11 cellular contexts compared by ENCODE assay signal in genomic region chr5:111697881-111698757, GRCh38. TPM values are rescaled to one million over a fixed set of nuclear protein-coding genes. Genes with fewer than 3 reads are reported as not detected.
DNase-seq lines count a peak whose midpoint lies in the region; ATAC-seq and TF ChIP-seq lines count a peak whose summit lies in the region.
"Had no signal": no experiment of that assay in that cellular context is flagged by ENCODE, and none has a peak within 500 bp of the region (broad histone marks: within the 10 kb centered on the region; RNA-seq: fewer than 3 reads in every experiment).

No MANE protein-coding gene starts in this region.

- H3K27ac Mint-ChIP-seq in WTC11 = no peak overlapping the region; the same call in 1 of the 2 replicates
- no peak overlapping the region for H3K27ac Mint-ChIP-seq in activated naive CD8-positive, alpha-beta T cell treated with anti-CD3 and anti-CD28 coated beads, Interleukin-2, amount 50 U/mL, for 24 hours

- H3K27me3 ChIP-seq in cardiac muscle cell (no peaks in the 10 kb centered on the region), upper lobe of right lung (no peaks in the 10 kb centered on the region), thyroid gland (no peaks in the 10 kb centered on the region)
- H3K27me3 ChIP-seq: colonic mucosa had no signal

- peaks cover 27% of the 10 kb centered on the region for H3K4me1 Mint-ChIP-seq in WTC11
- no peaks in the 10 kb centered on the region for H3K4me1 Mint-ChIP-seq in activated naive CD8-positive, alpha-beta T cell treated with anti-CD3 and anti-CD28 coated beads, Interleukin-2, amount 50 U/mL, for 24 hours

- POLR2A ChIA-PET in WTC11 (lab: Charles Lee) = no interaction called here

- peak; percentile 21 to 50 for DNase-seq in cardiac muscle cell (ENCODE audit: low read depth in 1 of 2, low spot score in 1 of 2)
- no peak for DNase-seq in Right ventricle myocardium superior
- DNase-seq in WTC11 (ENCODE audit: low spot score) = peak; percentile 48
- peak; percentile 20 for DNase-seq in iPS-NIHi11 (ENCODE audit: low spot score)
- DNase-seq in upper lobe of right lung = no peak
- DNase-seq in activated naive CD8-positive, alpha-beta T cell treated with anti-CD3 and anti-CD28 coated beads, Interleukin-2, amount 50 U/mL, for 24 hours = no peak
- DNase-seq in thyroid gland = no peak
- DNase-seq: colonic mucosa had no signal

- peaks cover 14% of the 10 kb centered on the region for H3K4me1 ChIP-seq in cardiac muscle cell (ENCODE audit: low read depth)
- H3K4me1 ChIP-seq in upper lobe of right lung = peaks cover 11% of the 10 kb centered on the region
- H3K4me1 ChIP-seq in thyroid gland = peaks cover 0 to 7% of the 10 kb centered on the region in 2 donors
- H3K4me1 ChIP-seq: prostate gland had no signal

- TF ChIP-seq POLR2A in thyroid gland (IDR thresholded peaks at IDR 0.05) = no peak

- H3K9me3 ChIP-seq in cardiac muscle cell (ENCODE audit: low read depth) (no peaks in the 10 kb centered on the region), upper lobe of right lung (no peaks in the 10 kb centered on the region), thyroid gland (no peaks in the 10 kb centered on the region)
- H3K9me3 ChIP-seq: colonic mucosa, prostate gland had no signal

- intact Hi-C loops in Right ventricle myocardium superior (cut with DNase I) = no loop called here
- intact Hi-C loops in upper lobe of right lung (cut with DNase I) = no loop called here
- intact Hi-C loops in thyroid gland (cut with DNase I) = no loop called here

- ATAC-seq in Right ventricle myocardium superior (ENCODE audit: poor library complexity) (no peak), WTC11 (peak; percentile 90), upper lobe of right lung (peak; percentile 53), GM18909 (IDR thresholded peaks at IDR 0.05; ENCODE audit: poor library complexity, unreplicated experiment) (no peak)
- ATAC-seq in activated naive CD8-positive, alpha-beta T cell treated with anti-CD3 and anti-CD28 coated beads, Interleukin-2, amount 50 U/mL, for 24 hours = no peak

- H3K27ac ChIP-seq in cardiac muscle cell (no peak overlapping the region), upper lobe of right lung (no peak overlapping the region), thyroid gland (no peak overlapping the region)
- H3K27ac ChIP-seq: colonic mucosa, prostate gland had no signal

- no peaks in the 10 kb centered on the region for H3K36me3 ChIP-seq in cardiac muscle cell
- H3K36me3 ChIP-seq in upper lobe of right lung = no peaks in the 10 kb centered on the region
- H3K36me3 ChIP-seq in thyroid gland = no peaks in the 10 kb centered on the region
- H3K36me3 ChIP-seq: colonic mucosa, prostate gland had no signal

- 59 to 66% methylated on average over 6 of the region's 6 CpGs for WGBS in thyroid gland, 2 donors

- no peak overlapping the region for H3K4me3 Mint-ChIP-seq in WTC11
- no peak overlapping the region for H3K4me3 Mint-ChIP-seq in activated naive CD8-positive, alpha-beta T cell treated with anti-CD3 and anti-CD28 coated beads, Interleukin-2, amount 50 U/mL, for 24 hours
- H3K4me3 Mint-ChIP-seq: CD14-positive monocyte had no signal

- no peaks in the 10 kb centered on the region for H3K27me3 Mint-ChIP-seq in WTC11 (ENCODE audit: low read depth)
- no peaks in the 10 kb centered on the region for H3K27me3 Mint-ChIP-seq in activated naive CD8-positive, alpha-beta T cell treated with anti-CD3 and anti-CD28 coated beads, Interleukin-2, amount 50 U/mL, for 24 hours

- H3K4me3 ChIP-seq in cardiac muscle cell (no peak overlapping the region), upper lobe of right lung (no peak overlapping the region), thyroid gland (replicated peaks in 1 of 3) (no peak overlapping the region)
- H3K4me3 ChIP-seq: colonic mucosa, prostate gland had no signal

- peak; percentile 25 for TF ChIP-seq CTCF in cardiac muscle cell (IDR thresholded peaks at IDR 0.05; ENCODE audit: low read depth, low read length)
- no peak for TF ChIP-seq CTCF in WTC11 (IDR thresholded peaks at IDR 0.05)
- TF ChIP-seq CTCF in upper lobe of right lung (IDR thresholded peaks at IDR 0.05) = no peak
- no peak for TF ChIP-seq CTCF in thyroid gland (IDR thresholded peaks at IDR 0.05)

- H3K36me3 Mint-ChIP-seq in WTC11 = no peaks in the 10 kb centered on the region
- H3K36me3 Mint-ChIP-seq in activated naive CD8-positive, alpha-beta T cell treated with anti-CD3 and anti-CD28 coated beads, Interleukin-2, amount 50 U/mL, for 24 hours (ENCODE audit: low read depth) = no peaks in the 10 kb centered on the region
- H3K36me3 Mint-ChIP-seq: CD14-positive monocyte had no signal

- CTCF ChIA-PET in WTC11 (lab: Charles Lee) = no interaction called here

- H3K9me3 Mint-ChIP-seq in WTC11 = no peaks in the 10 kb centered on the region
- no peaks in the 10 kb centered on the region for H3K9me3 Mint-ChIP-seq in activated naive CD8-positive, alpha-beta T cell treated with anti-CD3 and anti-CD28 coated beads, Interleukin-2, amount 50 U/mL, for 24 hours

TF ChIP-seq in WTC11, 78 proteins besides CTCF, POLR2A, EP300 and RAD21:
- TF ChIP-seq TCF7 (CRISPR knock-in tag; IDR thresholded peaks at IDR 0.05; ENCODE audit: low read depth) (no peak), TP53 (CRISPR knock-in tag; IDR thresholded peaks at IDR 0.05) (no peak), ZNF317 (CRISPR knock-in tag; IDR thresholded peaks at IDR 0.05; ENCODE audit: borderline replicate concordance, low read depth) (no peak), JAZF1 (CRISPR knock-in tag; IDR thresholded peaks at IDR 0.05) (no peak), FOXJ3 (CRISPR knock-in tag; IDR thresholded peaks at IDR 0.05; ENCODE audit: borderline replicate concordance) (no peak), GTF2I (CRISPR knock-in tag; conservative IDR thresholded peaks at IDR 0.05) (no peak), SOX15 (CRISPR knock-in tag; IDR thresholded peaks at IDR 0.05) (no peak)

RNA-seq across cellular contexts. Expression of gene NREP, which starts 58.9 kb away (rescaled TPM):
- 613 and 681 TPM in 2 replicates for total RNA-seq in cardiac muscle cell
- polyA plus RNA-seq in cardiac muscle cell = 981 and 1,191 TPM in 2 replicates
- total RNA-seq in Right ventricle myocardium superior = 21.6 TPM
- 160 to 172 TPM (median 168 TPM) in 3 replicates for total RNA-seq in WTC11 (2021)
- 19.3 TPM for total RNA-seq in upper lobe of right lung
- total RNA-seq in thyroid gland = 10 to 100 TPM in 2 of 4 donors, 1 to 10 TPM in 2; 4.4 to 20.6 (median 11.1) TPM

Comparison
In these comparisons a context has a peak if more than half of its experiments do, and no peak if none do; other contexts are left out.
1. DNase-seq: peak in cardiac muscle cell (2 of 2), WTC11 (single experiment) and iPS-NIHi11 (single experiment); none in Right ventricle myocardium superior (single experiment), upper lobe of right lung (single experiment), activated naive CD8-positive, alpha-beta T cell treated with anti-CD3 and anti-CD28 coated beads, Interleukin-2, amount 50 U/mL, for 24 hours (single experiment) and thyroid gland (0 of 2).
2. ATAC-seq: peak in WTC11 (single experiment) and upper lobe of right lung (single experiment); none in Right ventricle myocardium superior (single experiment), activated naive CD8-positive, alpha-beta T cell treated with anti-CD3 and anti-CD28 coated beads, Interleukin-2, amount 50 U/mL, for 24 hours (single experiment) and GM18909 (single experiment).